Comparison of ENCODE assay signal across 1 cellular context in genomic region chr16:2537451-2538379, GRCh38.
TF ChIP-seq lines count a peak whose summit lies in the region.

TSS of gene PDPK1 (plus strand) at chr16:2538021. CDS start at chr16:2538113, 92 bp downstream.

TF ChIP-seq in H1, 55 proteins besides CTCF, POLR2A, EP300 and RAD21 (continued from another document):
- no peak for TF ChIP-seq CHD7 (IDR thresholded peaks at IDR 0.05; ENCODE audit: insufficient replicate concordance, low read length)
- no peak for TF ChIP-seq ZNF274 (IDR thresholded peaks at IDR 0.05; ENCODE audit: borderline replicate concordance, extremely low read depth, low read length)
- peak; percentile 76 for TF ChIP-seq TAF7 (optimal IDR thresholded peaks at IDR 0.05; ENCODE audit: borderline replicate concordance, low read depth, low read length)
- no peak for TF ChIP-seq SUZ12 (IDR thresholded peaks at IDR 0.05; ENCODE audit: low read length)
- TF ChIP-seq CBX8 (IDR thresholded peaks at IDR 0.05; ENCODE audit: borderline replicate concordance, low read depth, low read length), result no peak
- TF ChIP-seq ATF3 (IDR thresholded peaks at IDR 0.05; ENCODE audit: insufficient read depth, low read depth, low read length), result no peak
- no peak for TF ChIP-seq BRCA1 (IDR thresholded peaks at IDR 0.05; ENCODE audit: low read depth, low read length)
- peak; percentile 31 for TF ChIP-seq ASH2L (IDR thresholded peaks at IDR 0.05; ENCODE audit: low read length)
- peak; percentile 55; the same call in 1 of the 2 replicates for TF ChIP-seq RBBP5 (IDR thresholded peaks at IDR 0.05; ENCODE audit: borderline replicate concordance, low read depth, low read length)
- no peak for TF ChIP-seq E2F6 (IDR thresholded peaks at IDR 0.05)
- no peak for TF ChIP-seq USF2 (IDR thresholded peaks at IDR 0.05; ENCODE audit: low read length)
- TF ChIP-seq HDAC6 (IDR thresholded peaks at IDR 0.05; ENCODE audit: low read depth, low read length), result no peak
- TF ChIP-seq YY1 (IDR thresholded peaks at IDR 0.05; ENCODE audit: low read depth, low read length), result peak; percentile 87; the same call in 1 of the 2 replicates
- TF ChIP-seq POLR2AphosphoS5 (IDR thresholded peaks at IDR 0.05; ENCODE audit: low read depth, low read length), result peak; percentile 43; the same call in 1 of the 2 replicates
- TF ChIP-seq MAFK (IDR thresholded peaks at IDR 0.05; ENCODE audit: low read depth, low read length), result no peak
- no peak for TF ChIP-seq FOSL1 (IDR thresholded peaks at IDR 0.05; ENCODE audit: insufficient read depth, low read depth, low read length)
- no peak for TF ChIP-seq SRF (IDR thresholded peaks at IDR 0.05; ENCODE audit: low read depth, low read length)
- no peak for TF ChIP-seq CBX5 (IDR thresholded peaks at IDR 0.05; ENCODE audit: low read depth, low read length)
- no peak for TF ChIP-seq BACH1 (IDR thresholded peaks at IDR 0.05; ENCODE audit: low read length)
- TF ChIP-seq GTF2F1 (IDR thresholded peaks at IDR 0.05; ENCODE audit: borderline replicate concordance, low read depth, low read length), result no peak
- TF ChIP-seq CHD2 (IDR thresholded peaks at IDR 0.05; ENCODE audit: low read length), result 0 out of 2 replicates have a peak, but pooled peaks have one; percentile 12
- TF ChIP-seq CTBP2 (IDR thresholded peaks at IDR 0.05; ENCODE audit: borderline replicate concordance, insufficient read depth, insufficient read length, low read length), result no peak
- TF ChIP-seq ATF2 (IDR thresholded peaks at IDR 0.05; ENCODE audit: low read length), result no peak
- TF ChIP-seq KDM5A (IDR thresholded peaks at IDR 0.05; ENCODE audit: low read length), result no peak
- no peak for TF ChIP-seq CHD1 (IDR thresholded peaks at IDR 0.05; ENCODE audit: low read depth, low read length)
- no peak for TF ChIP-seq NRF1 (IDR thresholded peaks at IDR 0.05; ENCODE audit: low read depth, low read length)
- TF ChIP-seq TCF12 (IDR thresholded peaks at IDR 0.05; ENCODE audit: low read depth, low read length), result no peak
- peak; percentile 83; the same call in 1 of the 2 replicates for TF ChIP-seq GABPA (IDR thresholded peaks at IDR 0.05; ENCODE audit: borderline replicate concordance, insufficient read depth, low read length)
- no peak for TF ChIP-seq JUN (IDR thresholded peaks at IDR 0.05; ENCODE audit: low read depth, low read length)
- 0 out of 2 replicates have a peak, but pooled peaks have one; percentile 21 for TF ChIP-seq SP1 (IDR thresholded peaks at IDR 0.05; ENCODE audit: low read depth, low read length)
- no peak for TF ChIP-seq SP4 (IDR thresholded peaks at IDR 0.05; ENCODE audit: low read length)
- no peak for TF ChIP-seq KDM4A (IDR thresholded peaks at IDR 0.05; ENCODE audit: low read depth, low read length, severe bottlenecking)
- no peak for TF ChIP-seq POU5F1 (IDR thresholded peaks at IDR 0.05; ENCODE audit: low read depth, low read length)
- no peak for TF ChIP-seq BCL11A (IDR thresholded peaks at IDR 0.05; ENCODE audit: low read depth in 2 of 2, low read length in 2 of 2)
- peak; percentile 35; the same call in 1 of the 2 replicates for TF ChIP-seq TBP (IDR thresholded peaks at IDR 0.05; ENCODE audit: low read depth, low read length)
- 0 out of 4 replicates have a peak, but pooled peaks of 1 of the 2 experiments have one; percentile 50 for TF ChIP-seq SIN3A (conservative IDR thresholded peaks at IDR 0.05 in 1 of 2, IDR thresholded peaks at IDR 0.05 in 1 of 2; ENCODE audit: low read depth in 1 of 2, low read length in 2 of 2)
- TF ChIP-seq RNF2 (IDR thresholded peaks at IDR 0.05; ENCODE audit: borderline replicate concordance, low read depth, low read length, missing control alignments, poor library complexity, severe bottlenecking), result no peak
- no peak for TF ChIP-seq KDM1A (IDR thresholded peaks at IDR 0.05; ENCODE audit: borderline replicate concordance, low read length)
- TF ChIP-seq PHF8 (conservative IDR thresholded peaks at IDR 0.05; ENCODE audit: low read depth, low read length), result peak; percentile 69
- TF ChIP-seq SIRT6 (IDR thresholded peaks at IDR 0.05; ENCODE audit: low read length), result no peak
- TF ChIP-seq JUND (IDR thresholded peaks at IDR 0.05; ENCODE audit: low read length), result no peak
- TF ChIP-seq NANOG (IDR thresholded peaks at IDR 0.05; ENCODE audit: insufficient read depth, low read depth, low read length, poor library complexity, severe bottlenecking), result no peak
- peak; percentile 33; the same call in 1 of the 2 replicates for TF ChIP-seq EGR1 (IDR thresholded peaks at IDR 0.05; ENCODE audit: borderline replicate concordance, low read depth, low read length)
- TF ChIP-seq SP2 (IDR thresholded peaks at IDR 0.05; ENCODE audit: low read length), result peak; percentile 24; the same call in 1 of the 2 replicates
- no peak for TF ChIP-seq EZH2 (IDR thresholded peaks at IDR 0.05; ENCODE audit: low read depth, low read length, severe bottlenecking)
- no peak for TF ChIP-seq RFX5 (IDR thresholded peaks at IDR 0.05; ENCODE audit: borderline replicate concordance, low read depth, low read length)
- no peak for TF ChIP-seq RXRA (IDR thresholded peaks at IDR 0.05; ENCODE audit: insufficient read depth, low read depth, low read length)
- no peak for TF ChIP-seq TEAD4 (IDR thresholded peaks at IDR 0.05; ENCODE audit: low read depth, low read length)
- no peak for TF ChIP-seq SAP30 (IDR thresholded peaks at IDR 0.05; ENCODE audit: insufficient read depth, insufficient replicate concordance, low read length)
- peak; percentile 74 for TF ChIP-seq TAF1 (IDR thresholded peaks at IDR 0.05; ENCODE audit: low read depth, low read length)
- peak; percentile 68 for TF ChIP-seq CREB1 (IDR thresholded peaks at IDR 0.05)
- TF ChIP-seq CEBPB (IDR thresholded peaks at IDR 0.05; ENCODE audit: low read depth, low read length), result no peak
